Comparison of ENCODE assay signal across 1 cellular context in genomic region chr4:94564252-94564651, GRCh38.
A peak's percentile ranks its signal among the peaks of the same experiment; 100 is the strongest.
TF ChIP-seq lines count a peak whose summit lies in the region.

No MANE protein-coding gene starts in this region.

TF ChIP-seq in HepG2, 621 proteins besides CTCF, POLR2A, EP300 and RAD21 (continued from another document and continues in another):
- TF ChIP-seq ZFP1 (CRISPR knock-in tag; IDR thresholded peaks at IDR 0.05) = 0 out of 2 replicates have a peak, but pooled peaks have one; percentile 60
- TF ChIP-seq BORCS8-MEF2B (CRISPR knock-in tag; IDR thresholded peaks at IDR 0.05) = no peak
- peak; percentile 95 for TF ChIP-seq ZNF264 (CRISPR knock-in tag; IDR thresholded peaks at IDR 0.05)
- no peak for TF ChIP-seq IRF9 (CRISPR knock-in tag; IDR thresholded peaks at IDR 0.05; ENCODE audit: borderline replicate concordance)
- no peak for TF ChIP-seq KLF13 (CRISPR knock-in tag; IDR thresholded peaks at IDR 0.05)
- TF ChIP-seq NFRKB (IDR thresholded peaks at IDR 0.05) = no peak
- TF ChIP-seq, protein P1, sequence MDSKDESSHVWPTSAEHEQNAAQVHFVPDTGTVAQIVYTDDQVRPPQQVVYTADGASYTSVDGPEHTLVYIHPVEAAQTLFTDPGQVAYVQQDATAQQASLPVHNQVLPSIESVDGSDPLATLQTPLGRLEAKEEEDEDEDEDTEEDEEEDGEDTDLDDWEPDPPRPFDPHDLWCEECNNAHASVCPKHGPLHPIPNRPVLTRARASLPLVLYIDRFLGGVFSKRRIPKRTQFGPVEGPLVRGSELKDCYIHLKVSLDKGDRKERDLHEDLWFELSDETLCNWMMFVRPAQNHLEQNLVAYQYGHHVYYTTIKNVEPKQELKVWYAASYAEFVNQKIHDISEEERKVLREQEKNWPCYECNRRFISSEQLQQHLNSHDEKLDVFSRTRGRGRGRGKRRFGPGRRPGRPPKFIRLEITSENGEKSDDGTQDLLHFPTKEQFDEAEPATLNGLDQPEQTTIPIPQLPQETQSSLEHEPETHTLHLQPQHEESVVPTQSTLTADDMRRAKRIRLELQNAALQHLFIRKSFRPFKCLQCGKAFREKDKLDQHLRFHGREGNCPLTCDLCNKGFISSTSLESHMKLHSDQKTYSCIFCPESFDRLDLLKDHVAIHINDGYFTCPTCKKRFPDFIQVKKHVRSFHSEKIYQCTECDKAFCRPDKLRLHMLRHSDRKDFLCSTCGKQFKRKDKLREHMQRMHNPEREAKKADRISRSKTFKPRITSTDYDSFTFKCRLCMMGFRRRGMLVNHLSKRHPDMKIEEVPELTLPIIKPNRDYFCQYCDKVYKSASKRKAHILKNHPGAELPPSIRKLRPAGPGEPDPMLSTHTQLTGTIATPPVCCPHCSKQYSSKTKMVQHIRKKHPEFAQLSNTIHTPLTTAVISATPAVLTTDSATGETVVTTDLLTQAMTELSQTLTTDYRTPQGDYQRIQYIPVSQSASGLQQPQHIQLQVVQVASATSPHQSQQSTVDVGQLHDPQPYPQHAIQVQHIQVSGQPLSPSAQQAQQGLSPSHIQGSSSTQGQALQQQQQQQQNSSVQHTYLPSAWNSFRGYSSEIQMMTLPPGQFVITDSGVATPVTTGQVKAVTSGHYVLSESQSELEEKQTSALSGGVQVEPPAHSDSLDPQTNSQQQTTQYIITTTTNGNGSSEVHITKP (CRISPR knock-in tag; IDR thresholded peaks at IDR 0.05; ENCODE audit: low read depth) = peak; percentile 93
- TF ChIP-seq HMGXB3 (CRISPR knock-in tag; IDR thresholded peaks at IDR 0.05; ENCODE audit: borderline replicate concordance) = no peak
- TF ChIP-seq MAF1 (CRISPR knock-in tag; IDR thresholded peaks at IDR 0.05; ENCODE audit: borderline replicate concordance) = no peak
- no peak for TF ChIP-seq SRSF4 (IDR thresholded peaks at IDR 0.05; ENCODE audit: low read depth, low read length, poor library complexity, severe bottlenecking)
- TF ChIP-seq, protein P2, sequence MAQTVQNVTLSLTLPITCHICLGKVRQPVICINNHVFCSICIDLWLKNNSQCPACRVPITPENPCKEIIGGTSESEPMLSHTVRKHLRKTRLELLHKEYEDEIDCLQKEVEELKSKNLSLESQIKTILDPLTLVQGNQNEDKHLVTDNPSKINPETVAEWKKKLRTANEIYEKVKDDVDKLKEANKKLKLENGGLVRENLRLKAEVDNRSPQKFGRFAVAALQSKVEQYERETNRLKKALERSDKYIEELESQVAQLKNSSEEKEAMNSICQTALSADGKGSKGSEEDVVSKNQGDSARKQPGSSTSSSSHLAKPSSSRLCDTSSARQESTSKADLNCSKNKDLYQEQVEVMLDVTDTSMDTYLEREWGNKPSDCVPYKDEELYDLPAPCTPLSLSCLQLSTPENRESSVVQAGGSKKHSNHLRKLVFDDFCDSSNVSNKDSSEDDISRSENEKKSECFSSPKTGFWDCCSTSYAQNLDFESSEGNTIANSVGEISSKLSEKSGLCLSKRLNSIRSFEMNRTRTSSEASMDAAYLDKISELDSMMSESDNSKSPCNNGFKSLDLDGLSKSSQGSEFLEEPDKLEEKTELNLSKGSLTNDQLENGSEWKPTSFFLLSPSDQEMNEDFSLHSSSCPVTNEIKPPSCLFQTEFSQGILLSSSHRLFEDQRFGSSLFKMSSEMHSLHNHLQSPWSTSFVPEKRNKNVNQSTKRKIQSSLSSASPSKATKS (CRISPR knock-in tag; IDR thresholded peaks at IDR 0.05) = no peak
- no peak for TF ChIP-seq ZNF557 (CRISPR knock-in tag; IDR thresholded peaks at IDR 0.05)
- TF ChIP-seq, protein P3, sequence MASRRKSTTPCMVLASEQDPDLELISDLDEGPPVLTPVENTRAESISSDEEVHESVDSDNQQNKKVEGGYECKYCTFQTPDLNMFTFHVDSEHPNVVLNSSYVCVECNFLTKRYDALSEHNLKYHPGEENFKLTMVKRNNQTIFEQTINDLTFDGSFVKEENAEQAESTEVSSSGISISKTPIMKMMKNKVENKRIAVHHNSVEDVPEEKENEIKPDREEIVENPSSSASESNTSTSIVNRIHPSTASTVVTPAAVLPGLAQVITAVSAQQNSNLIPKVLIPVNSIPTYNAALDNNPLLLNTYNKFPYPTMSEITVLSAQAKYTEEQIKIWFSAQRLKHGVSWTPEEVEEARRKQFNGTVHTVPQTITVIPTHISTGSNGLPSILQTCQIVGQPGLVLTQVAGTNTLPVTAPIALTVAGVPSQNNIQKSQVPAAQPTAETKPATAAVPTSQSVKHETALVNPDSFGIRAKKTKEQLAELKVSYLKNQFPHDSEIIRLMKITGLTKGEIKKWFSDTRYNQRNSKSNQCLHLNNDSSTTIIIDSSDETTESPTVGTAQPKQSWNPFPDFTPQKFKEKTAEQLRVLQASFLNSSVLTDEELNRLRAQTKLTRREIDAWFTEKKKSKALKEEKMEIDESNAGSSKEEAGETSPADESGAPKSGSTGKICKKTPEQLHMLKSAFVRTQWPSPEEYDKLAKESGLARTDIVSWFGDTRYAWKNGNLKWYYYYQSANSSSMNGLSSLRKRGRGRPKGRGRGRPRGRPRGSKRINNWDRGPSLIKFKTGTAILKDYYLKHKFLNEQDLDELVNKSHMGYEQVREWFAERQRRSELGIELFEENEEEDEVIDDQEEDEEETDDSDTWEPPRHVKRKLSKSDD (CRISPR knock-in tag; IDR thresholded peaks at IDR 0.05; ENCODE audit: low read depth) = no peak
- TF ChIP-seq ZNF44 (CRISPR knock-in tag; IDR thresholded peaks at IDR 0.05) = no peak
- TF ChIP-seq HMGA1 (CRISPR knock-in tag; conservative IDR thresholded peaks at IDR 0.05) = no peak
- TF ChIP-seq ZNF12 (CRISPR knock-in tag; IDR thresholded peaks at IDR 0.05) = no peak
- TF ChIP-seq MED13 (CRISPR knock-in tag; IDR thresholded peaks at IDR 0.05) = no peak
- no peak for TF ChIP-seq PTBP1 (IDR thresholded peaks at IDR 0.05; ENCODE audit: low read depth, low read length, poor library complexity, severe bottlenecking)
- peak; percentile 35; the same call in 1 of the 2 replicates for TF ChIP-seq TCF7 (IDR thresholded peaks at IDR 0.05; ENCODE audit: low read depth)
- TF ChIP-seq NBN (conservative IDR thresholded peaks at IDR 0.05) = no peak
- no peak for TF ChIP-seq RBFOX2 (IDR thresholded peaks at IDR 0.05; ENCODE audit: low read depth, low read length)
- TF ChIP-seq MLLT10 (CRISPR knock-in tag; IDR thresholded peaks at IDR 0.05) = no peak
- TF ChIP-seq, protein P4, sequence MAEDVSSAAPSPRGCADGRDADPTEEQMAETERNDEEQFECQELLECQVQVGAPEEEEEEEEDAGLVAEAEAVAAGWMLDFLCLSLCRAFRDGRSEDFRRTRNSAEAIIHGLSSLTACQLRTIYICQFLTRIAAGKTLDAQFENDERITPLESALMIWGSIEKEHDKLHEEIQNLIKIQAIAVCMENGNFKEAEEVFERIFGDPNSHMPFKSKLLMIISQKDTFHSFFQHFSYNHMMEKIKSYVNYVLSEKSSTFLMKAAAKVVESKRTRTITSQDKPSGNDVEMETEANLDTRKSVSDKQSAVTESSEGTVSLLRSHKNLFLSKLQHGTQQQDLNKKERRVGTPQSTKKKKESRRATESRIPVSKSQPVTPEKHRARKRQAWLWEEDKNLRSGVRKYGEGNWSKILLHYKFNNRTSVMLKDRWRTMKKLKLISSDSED (CRISPR knock-in tag; IDR thresholded peaks at IDR 0.05) = no peak
- no peak for TF ChIP-seq FOXK2 (IDR thresholded peaks at IDR 0.05)
- no peak for TF ChIP-seq PHF8 (CRISPR knock-in tag; IDR thresholded peaks at IDR 0.05)
- no peak for TF ChIP-seq ATM (IDR thresholded peaks at IDR 0.05; ENCODE audit: borderline replicate concordance)
- TF ChIP-seq NCOA1 (CRISPR knock-in tag; IDR thresholded peaks at IDR 0.05) = no peak
- TF ChIP-seq ZNF766 (CRISPR knock-in tag; IDR thresholded peaks at IDR 0.05; ENCODE audit: borderline replicate concordance) = no peak
- TF ChIP-seq NR2F6 (IDR thresholded peaks at IDR 0.05) = peak; percentile 77
- peak; percentile 87 for TF ChIP-seq NR2F6 (CRISPR knock-in tag; IDR thresholded peaks at IDR 0.05)
- TF ChIP-seq, protein P5, sequence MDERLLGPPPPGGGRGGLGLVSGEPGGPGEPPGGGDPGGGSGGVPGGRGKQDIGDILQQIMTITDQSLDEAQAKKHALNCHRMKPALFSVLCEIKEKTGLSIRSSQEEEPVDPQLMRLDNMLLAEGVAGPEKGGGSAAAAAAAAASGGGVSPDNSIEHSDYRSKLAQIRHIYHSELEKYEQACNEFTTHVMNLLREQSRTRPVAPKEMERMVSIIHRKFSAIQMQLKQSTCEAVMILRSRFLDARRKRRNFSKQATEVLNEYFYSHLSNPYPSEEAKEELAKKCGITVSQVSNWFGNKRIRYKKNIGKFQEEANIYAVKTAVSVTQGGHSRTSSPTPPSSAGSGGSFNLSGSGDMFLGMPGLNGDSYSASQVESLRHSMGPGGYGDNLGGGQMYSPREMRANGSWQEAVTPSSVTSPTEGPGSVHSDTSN (CRISPR knock-in tag; IDR thresholded peaks at IDR 0.05) = no peak
- no peak for TF ChIP-seq HNRNPK (IDR thresholded peaks at IDR 0.05; ENCODE audit: low read depth, low read length, poor library complexity, severe bottlenecking)
- TF ChIP-seq, protein P6, sequence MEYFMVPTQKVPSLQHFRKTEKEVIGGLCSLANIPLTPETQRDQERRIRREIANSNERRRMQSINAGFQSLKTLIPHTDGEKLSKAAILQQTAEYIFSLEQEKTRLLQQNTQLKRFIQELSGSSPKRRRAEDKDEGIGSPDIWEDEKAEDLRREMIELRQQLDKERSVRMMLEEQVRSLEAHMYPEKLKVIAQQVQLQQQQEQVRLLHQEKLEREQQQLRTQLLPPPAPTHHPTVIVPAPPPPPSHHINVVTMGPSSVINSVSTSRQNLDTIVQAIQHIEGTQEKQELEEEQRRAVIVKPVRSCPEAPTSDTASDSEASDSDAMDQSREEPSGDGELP (IDR thresholded peaks at IDR 0.05; ENCODE audit: borderline replicate concordance, low read depth) = no peak
- TF ChIP-seq IKZF1 (IDR thresholded peaks at IDR 0.05) = no peak
- no peak for TF ChIP-seq FOXP1 (IDR thresholded peaks at IDR 0.05)
- peak; percentile 27; the same call in 1 of the 2 replicates for TF ChIP-seq FOXP1 (CRISPR knock-in tag; IDR thresholded peaks at IDR 0.05)
- no peak for TF ChIP-seq RARG (CRISPR knock-in tag; IDR thresholded peaks at IDR 0.05; ENCODE audit: low read depth)
- no peak for TF ChIP-seq ZNF256 (CRISPR knock-in tag; conservative IDR thresholded peaks at IDR 0.05)
- TF ChIP-seq, protein P7, sequence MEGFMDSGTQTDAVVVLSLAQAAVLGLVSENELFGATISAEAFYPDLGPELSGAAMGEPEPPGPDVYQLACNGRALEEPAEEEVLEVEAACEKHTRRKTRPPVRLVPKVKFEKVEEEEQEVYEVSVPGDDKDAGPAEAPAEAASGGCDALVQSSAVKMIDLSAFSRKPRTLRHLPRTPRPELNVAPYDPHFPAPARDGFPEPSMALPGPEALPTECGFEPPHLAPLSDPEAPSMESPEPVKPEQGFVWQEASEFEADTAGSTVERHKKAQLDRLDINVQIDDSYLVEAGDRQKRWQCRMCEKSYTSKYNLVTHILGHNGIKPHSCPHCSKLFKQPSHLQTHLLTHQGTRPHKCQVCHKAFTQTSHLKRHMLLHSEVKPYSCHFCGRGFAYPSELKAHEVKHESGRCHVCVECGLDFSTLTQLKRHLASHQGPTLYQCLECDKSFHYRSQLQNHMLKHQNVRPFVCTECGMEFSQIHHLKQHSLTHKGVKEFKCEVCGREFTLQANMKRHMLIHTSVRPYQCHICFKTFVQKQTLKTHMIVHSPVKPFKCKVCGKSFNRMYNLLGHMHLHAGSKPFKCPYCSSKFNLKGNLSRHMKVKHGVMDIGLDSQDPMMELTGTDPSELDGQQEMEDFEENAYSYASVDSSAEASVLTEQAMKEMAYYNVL (CRISPR knock-in tag; IDR thresholded peaks at IDR 0.05; ENCODE audit: borderline replicate concordance) = peak; percentile 89
- no peak for TF ChIP-seq ZNF333 (CRISPR knock-in tag; IDR thresholded peaks at IDR 0.05; ENCODE audit: borderline replicate concordance)
- peak; percentile 63; the same call in 1 of the 2 replicates for TF ChIP-seq RXRA (CRISPR knock-in tag; IDR thresholded peaks at IDR 0.05)
- no peak for TF ChIP-seq ZNF891 (CRISPR knock-in tag; IDR thresholded peaks at IDR 0.05)
- no peak for TF ChIP-seq U2AF2 (IDR thresholded peaks at IDR 0.05; ENCODE audit: low read depth, low read length)
- TF ChIP-seq, protein P8, sequence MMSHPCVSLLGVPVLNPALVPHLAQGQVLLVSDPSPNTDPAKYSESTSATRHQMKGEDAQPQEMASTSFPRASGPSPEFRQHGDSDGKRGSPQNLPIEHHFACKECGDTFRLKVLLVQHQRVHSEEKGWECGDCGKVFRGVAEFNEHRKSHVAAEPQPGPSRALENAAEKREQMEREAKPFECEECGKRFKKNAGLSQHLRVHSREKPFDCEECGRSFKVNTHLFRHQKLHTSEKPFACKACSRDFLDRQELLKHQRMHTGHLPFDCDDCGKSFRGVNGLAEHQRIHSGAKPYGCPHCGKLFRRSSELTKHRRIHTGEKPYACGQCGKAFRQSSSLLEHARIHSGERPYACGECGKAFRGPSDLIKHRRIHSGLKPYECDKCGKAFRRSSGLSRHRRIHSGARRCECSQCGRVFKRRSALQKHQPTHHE (CRISPR knock-in tag; IDR thresholded peaks at IDR 0.05; ENCODE audit: borderline replicate concordance) = no peak
- no peak for TF ChIP-seq THYN1 (CRISPR knock-in tag; IDR thresholded peaks at IDR 0.05; ENCODE audit: borderline replicate concordance, low read depth)
